Comparison of ENCODE assay signal across 17 cellular contexts in the genomic region with DNA sequence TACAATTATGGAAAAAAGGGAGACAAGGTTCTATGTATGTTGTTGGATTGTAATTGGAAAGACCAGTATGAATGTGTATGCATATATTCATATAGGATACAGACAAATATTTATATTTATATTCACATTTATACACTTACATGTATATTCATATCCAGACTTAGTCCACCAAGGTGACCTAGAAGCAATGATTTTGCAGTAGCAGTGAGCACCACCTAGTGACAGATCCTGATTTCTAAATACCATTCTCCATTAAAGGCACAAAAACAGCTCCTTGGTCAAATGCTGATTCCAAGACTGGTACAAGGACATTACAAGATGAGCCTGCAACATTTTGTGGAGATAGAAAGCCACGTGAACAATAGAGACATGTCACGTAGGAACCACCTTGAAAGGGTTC.
A peak's percentile ranks its signal among the peaks of the same experiment; 100 is the strongest.
DNase-seq lines count a peak whose midpoint lies in the region; ATAC-seq and TF ChIP-seq lines count a peak whose summit lies in the region.
"Had no signal": no experiment of that assay in that cellular context is flagged by ENCODE, and none has a peak within 500 bp of the region (broad histone marks: within the 10 kb centered on the region; RNA-seq: fewer than 3 reads in every experiment).

No MANE protein-coding gene starts in this region.

- H3K14ac ChIP-seq in trophoblast cell (ENCODE audit: low read length) = no peak overlapping the region

- intact Hi-C loops in Right ventricle myocardium inferior (cut with DNase I) = no loop called here

- H2BK5ac ChIP-seq in trophoblast cell (ENCODE audit: low read depth, low read length, poor library complexity) = no peak overlapping the region

- H3K27ac Mint-ChIP-seq in endodermal cell (no peak overlapping the region), type B pancreatic cell (no peak overlapping the region)
- H3K27ac Mint-ChIP-seq: activated naive CD8-positive, alpha-beta T cell treated with anti-CD3 and anti-CD28 coated beads for 36 hours had no signal

- H3K79me1 ChIP-seq in trophoblast cell (ENCODE audit: low read length) = no peaks in the 10 kb centered on the region

- no peak overlapping the region for H2AFZ ChIP-seq in trophoblast cell (ENCODE audit: insufficient read depth, low read length, poor library complexity)
- H2AFZ ChIP-seq: GM23248 had no signal

- no peaks in the 10 kb centered on the region for H3K4me1 ChIP-seq in cardiac muscle cell (ENCODE audit: low read depth)
- peaks cover 2% of the 10 kb centered on the region for H3K4me1 ChIP-seq in endodermal cell (ENCODE audit: control insufficient read depth, insufficient read depth, low read length)
- H3K4me1 ChIP-seq in trophoblast cell (ENCODE audit: control insufficient read depth in 1 of 2, insufficient read depth in 2 of 2, low read length in 2 of 2) = no peaks in the 10 kb centered on the region
- H3K4me1 ChIP-seq: prostate gland had no signal

- no peak overlapping the region for H3K4ac ChIP-seq in trophoblast cell (ENCODE audit: low read depth, low read length)

- H3K9ac ChIP-seq in endodermal cell (ENCODE audit: extremely low read depth, low read length, poor library complexity, severe bottlenecking) (no peak overlapping the region), trophoblast cell (ENCODE audit: low read length) (no peak overlapping the region)
- H3K9ac ChIP-seq: BLaER1, GM23248 had no signal

- H3K4me3 Mint-ChIP-seq in endodermal cell = no peak overlapping the region
- H3K4me3 Mint-ChIP-seq in type B pancreatic cell = no peak overlapping the region
- H3K4me3 Mint-ChIP-seq: activated naive CD8-positive, alpha-beta T cell treated with anti-CD3 and anti-CD28 coated beads for 36 hours had no signal

- H4K91ac ChIP-seq in trophoblast cell (ENCODE audit: low read depth, low read length) = no peak overlapping the region

- no peak overlapping the region for H3K27ac ChIP-seq in cardiac muscle cell
- no peak overlapping the region for H3K27ac ChIP-seq in endodermal cell (ENCODE audit: low read depth, low read length)
- no peak overlapping the region for H3K27ac ChIP-seq in trophoblast cell (ENCODE audit: low read depth, low read length)
- H3K27ac ChIP-seq: BLaER1, epithelial cell of prostate, GM23248, prostate gland had no signal

- no peak overlapping the region for H4K12ac ChIP-seq in trophoblast cell (ENCODE audit: low read depth, low read length)

- no peak for ATAC-seq in Right ventricle myocardium inferior

- no peak overlapping the region for H2AK5ac ChIP-seq in trophoblast cell (ENCODE audit: low read length)

- H2BK12ac ChIP-seq in trophoblast cell (ENCODE audit: low read length) = no peak overlapping the region

- H3K9me3 Mint-ChIP-seq in endodermal cell (no peaks in the 10 kb centered on the region), type B pancreatic cell (no peaks in the 10 kb centered on the region)
- H3K9me3 Mint-ChIP-seq: activated naive CD8-positive, alpha-beta T cell treated with anti-CD3 and anti-CD28 coated beads for 36 hours had no signal

- H3K27me3 Mint-ChIP-seq in endodermal cell (ENCODE audit: insufficient read depth) (no peaks in the 10 kb centered on the region), type B pancreatic cell (no peaks in the 10 kb centered on the region)
- H3K27me3 Mint-ChIP-seq: activated naive CD8-positive, alpha-beta T cell treated with anti-CD3 and anti-CD28 coated beads for 36 hours had no signal

- WGBS in endodermal cell (ENCODE audit: insufficient coverage in 1 of 2, insufficient read length in 1 of 2), 2 experiments = 84 to 100% methylated on average over 2 of the region's 2 CpGs
- WGBS in trophoblast cell (ENCODE audit: extremely low coverage, insufficient coverage, insufficient read length) = no CpG with 5 or more reads among the region's 2 CpGs

- no peaks in the 10 kb centered on the region for H3K27me3 ChIP-seq in cardiac muscle cell
- H3K27me3 ChIP-seq in endodermal cell (ENCODE audit: control insufficient read depth, insufficient read depth, low read length, poor library complexity, severe bottlenecking) = no peaks in the 10 kb centered on the region
- no peaks in the 10 kb centered on the region for H3K27me3 ChIP-seq in trophoblast cell (ENCODE audit: insufficient read depth, low read length)
- H3K27me3 ChIP-seq: BLaER1 had no signal

- no peak overlapping the region for H3K4me3 ChIP-seq in cardiac muscle cell
- no peak overlapping the region for H3K4me3 ChIP-seq in endodermal cell (ENCODE audit: low read length)
- H3K4me3 ChIP-seq in trophoblast cell (ENCODE audit: low read depth, low read length) = no peak overlapping the region
- H3K4me3 ChIP-seq: BLaER1, GM23248, lung, prostate gland had no signal

- H2BK120ac ChIP-seq in trophoblast cell (ENCODE audit: insufficient read depth, low read length, poor library complexity) = no peak overlapping the region

- H3K4me1 Mint-ChIP-seq in endodermal cell = peaks cover 14% of the 10 kb centered on the region
- peaks cover 5% of the 10 kb centered on the region for H3K4me1 Mint-ChIP-seq in type B pancreatic cell (ENCODE audit: unreplicated experiment)

- H3K18ac ChIP-seq in trophoblast cell (ENCODE audit: low read length) = no peak overlapping the region

- DNase-seq in cardiac muscle cell (ENCODE audit: low read depth in 1 of 2, low spot score in 1 of 2) = peak in 1 of 2 donors; percentile 4
- no peak for DNase-seq in Right ventricle myocardium inferior (ENCODE audit: missing footprints)
- peak; percentile 36 to 62 for DNase-seq in NCI-H524 (lab: John Stamatoyannopoulos, UW)
- DNase-seq in endodermal cell = no peak
- DNase-seq in type B pancreatic cell (ENCODE audit: extremely low spot score, unreplicated experiment) = no peak
- no peak for DNase-seq in glomerular visceral epithelial cell (ENCODE audit: extremely low spot score)
- no peak for DNase-seq in trophoblast cell
- DNase-seq in NCI-H1048 (lab: John Stamatoyannopoulos, UW) = no peak
- DNase-seq: activated CD4-positive, alpha-beta T cell treated with anti-CD3 and anti-CD28 coated beads, Interleukin-2, amount 50 U/mL, for 1 hour; activated naive CD8-positive, alpha-beta T cell treated with anti-CD3 and anti-CD28 coated beads for 36 hours; GM23248; NCI-H1417 treated with DMSO at 0.1 percent for 48 hours; SHP77 treated with DMSO at 0.1 percent for 48 hours had no signal

- H3K79me2 ChIP-seq in trophoblast cell (ENCODE audit: control insufficient read depth, insufficient read depth, low read length, poor library complexity) = no peaks in the 10 kb centered on the region

- H3K4me2 ChIP-seq in trophoblast cell (ENCODE audit: low read length) = no peak overlapping the region

- H3K36me3 Mint-ChIP-seq in endodermal cell (ENCODE audit: low read depth) (no peaks in the 10 kb centered on the region), type B pancreatic cell (peaks cover 5% of the 10 kb centered on the region)

- peak; percentile 13 for TF ChIP-seq CTCF in cardiac muscle cell (IDR thresholded peaks at IDR 0.05; ENCODE audit: low read depth, low read length)
- peak; percentile 72 for TF ChIP-seq CTCF in endodermal cell (conservative IDR thresholded peaks at IDR 0.05)
- TF ChIP-seq CTCF in type B pancreatic cell (conservative IDR thresholded peaks at IDR 0.05) = peak; percentile 31

- no peak overlapping the region for H3K23ac ChIP-seq in trophoblast cell (ENCODE audit: low read length)

- no peak overlapping the region for H4K8ac ChIP-seq in trophoblast cell (ENCODE audit: low read depth, low read length)

- no peaks in the 10 kb centered on the region for H3K9me3 ChIP-seq in cardiac muscle cell (ENCODE audit: low read depth)
- no peaks in the 10 kb centered on the region for H3K9me3 ChIP-seq in endodermal cell (ENCODE audit: control insufficient read depth, low read length)
- H3K9me3 ChIP-seq in trophoblast cell (ENCODE audit: insufficient read depth, low read depth, low read length) = no peaks in the 10 kb centered on the region
- H3K9me3 ChIP-seq: BLaER1, prostate gland had no signal

- no peaks in the 10 kb centered on the region for H3K36me3 ChIP-seq in cardiac muscle cell
- H3K36me3 ChIP-seq in endodermal cell (ENCODE audit: control insufficient read depth, insufficient read depth, low read length) = no peaks in the 10 kb centered on the region
- no peaks in the 10 kb centered on the region for H3K36me3 ChIP-seq in trophoblast cell (ENCODE audit: control insufficient read depth in 1 of 2, insufficient read depth in 2 of 2, low read length in 2 of 2)
- H3K36me3 ChIP-seq: BLaER1, prostate gland had no signal

Comparison
In these comparisons a context has a peak if more than half of its experiments do, and no peak if none do; other contexts are left out.
1. DNase-seq: peak in NCI-H524 (2 of 2); none in Right ventricle myocardium inferior (single experiment), endodermal cell (single experiment), type B pancreatic cell (single experiment), glomerular visceral epithelial cell (single experiment), trophoblast cell (0 of 2) and NCI-H1048 (single experiment).
2. CTCF ChIP-seq: peak in every context shown above with its lines; median percentile 72 in endodermal cell; 31 in type B pancreatic cell; 13 in cardiac muscle cell.